16 cellular contexts compared by ENCODE assay signal in the genomic region with DNA sequence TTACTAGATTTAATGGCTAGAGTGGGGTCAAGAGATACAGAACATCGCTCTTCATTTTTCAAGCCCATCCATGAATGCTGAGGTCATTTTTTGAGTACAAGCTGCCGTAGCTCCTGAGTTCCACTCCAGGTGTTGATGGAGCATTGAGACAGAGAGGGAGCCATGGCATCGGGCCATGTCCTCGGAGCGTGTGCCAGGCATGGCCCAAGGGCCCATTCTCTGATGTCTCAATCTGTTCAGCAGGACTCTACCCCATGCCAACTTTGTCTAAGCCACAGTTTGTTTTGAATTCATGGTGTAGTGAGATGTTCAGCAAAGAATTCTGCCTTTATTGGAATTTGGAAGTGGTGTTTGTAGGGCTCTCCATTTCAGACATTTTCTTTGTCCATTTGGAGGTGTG.
"Had no signal": no experiment of that assay in that cellular context is flagged by ENCODE, and none has a peak within 500 bp of the region (broad histone marks: within the 10 kb centered on the region; RNA-seq: fewer than 3 reads in every experiment).

No MANE protein-coding gene starts in this region.

- H3K27ac ChIP-seq: esophagus squamous epithelium, heart right ventricle had no signal

- ATAC-seq: activated CD4-positive, CD25-positive, alpha-beta regulatory T cell treated with anti-CD3 and anti-CD28 coated beads, Interleukin-2, amount 50 U/mL, for 24 hours; natural killer cell treated with Interleukin-12 subunit alpha and Interleukin-12 subunit beta and Interleukin-15 and Interleukin-18, amount 100 ng/mL, for 72 hours had no signal

- H3K4me1 Mint-ChIP-seq: activated naive CD8-positive, alpha-beta T cell treated with anti-CD3 and anti-CD28 coated beads, Interleukin-2, amount 10 ng/mL, durations not matched to agents 7 days and 5 days had no signal

- H3K4me3 ChIP-seq: esophagus squamous epithelium, heart right ventricle had no signal

- H3K36me3 Mint-ChIP-seq: activated naive CD8-positive, alpha-beta T cell treated with anti-CD3 and anti-CD28 coated beads, Interleukin-2, amount 10 ng/mL, durations not matched to agents 7 days and 5 days; natural killer cell treated with Interleukin-12 subunit alpha and Interleukin-12 subunit beta and Interleukin-15 and Interleukin-18, amount 100 ng/mL, for 72 hours had no signal

- DNase-seq: activated CD4-positive, alpha-beta T cell treated with anti-CD3 and anti-CD28 coated beads, Interleukin-2, amount 50 U/mL, for 4 hours; activated gamma-delta T cell treated with Interleukin-2 at 50 U/mL for 16 hours; activated naive CD8-positive, alpha-beta T cell treated with anti-CD3 and anti-CD28 coated beads, Interleukin-2, amount 10 ng/mL, durations not matched to agents 7 days and 5 days; activated T-cell treated with anti-CD3 and anti-CD28 coated beads, Interleukin-2, amount 50 U/mL, for 48 hours; anterior cingulate cortex; esophagus squamous epithelium; foreskin fibroblast; nucleus accumbens; stimulated activated CD4-positive, alpha-beta T cell treated with anti-CD3 and anti-CD28 coated beads, Interleukin-12 subunit alpha, Interleukin-12 subunit beta, amount 100 ng/mL, for 4 hours; stimulated activated naive CD4-positive, alpha-beta T cell treated with Interleukin-2 at 50 U/mL for 16 hours; SW 1271 had no signal

- H3K9me3 ChIP-seq: esophagus squamous epithelium, heart right ventricle had no signal

- H3K4me3 Mint-ChIP-seq: activated naive CD8-positive, alpha-beta T cell treated with anti-CD3 and anti-CD28 coated beads, Interleukin-2, amount 10 ng/mL, durations not matched to agents 7 days and 5 days; natural killer cell treated with Interleukin-12 subunit alpha and Interleukin-12 subunit beta and Interleukin-15 and Interleukin-18, amount 100 ng/mL, for 72 hours; T-helper 2 cell treated with Interferon-gamma antibody and Interleukin-4, amounts not matched to agents 5 μg/mL and 100 μg/mL, for 36 hours had no signal

- H3K27me3 ChIP-seq: esophagus squamous epithelium, heart right ventricle had no signal

- H3K27ac Mint-ChIP-seq: activated naive CD8-positive, alpha-beta T cell treated with anti-CD3 and anti-CD28 coated beads, Interleukin-2, amount 10 ng/mL, durations not matched to agents 7 days and 5 days; natural killer cell treated with Interleukin-12 subunit alpha and Interleukin-12 subunit beta and Interleukin-15 and Interleukin-18, amount 100 ng/mL, for 72 hours; progenitor cell of endocrine pancreas; T-helper 2 cell treated with Interferon-gamma antibody and Interleukin-4, amounts not matched to agents 5 μg/mL and 100 μg/mL, for 36 hours had no signal

- H3K9me3 Mint-ChIP-seq: natural killer cell treated with Interleukin-12 subunit alpha and Interleukin-12 subunit beta and Interleukin-15 and Interleukin-18, amount 100 ng/mL, for 72 hours; T-helper 2 cell treated with Interferon-gamma antibody and Interleukin-4, amounts not matched to agents 5 μg/mL and 100 μg/mL, for 36 hours had no signal

- H3K27me3 Mint-ChIP-seq: activated naive CD8-positive, alpha-beta T cell treated with anti-CD3 and anti-CD28 coated beads, Interleukin-2, amount 10 ng/mL, durations not matched to agents 7 days and 5 days; natural killer cell treated with Interleukin-12 subunit alpha and Interleukin-12 subunit beta and Interleukin-15 and Interleukin-18, amount 100 ng/mL, for 72 hours; progenitor cell of endocrine pancreas had no signal
